In the genomic region with DNA sequence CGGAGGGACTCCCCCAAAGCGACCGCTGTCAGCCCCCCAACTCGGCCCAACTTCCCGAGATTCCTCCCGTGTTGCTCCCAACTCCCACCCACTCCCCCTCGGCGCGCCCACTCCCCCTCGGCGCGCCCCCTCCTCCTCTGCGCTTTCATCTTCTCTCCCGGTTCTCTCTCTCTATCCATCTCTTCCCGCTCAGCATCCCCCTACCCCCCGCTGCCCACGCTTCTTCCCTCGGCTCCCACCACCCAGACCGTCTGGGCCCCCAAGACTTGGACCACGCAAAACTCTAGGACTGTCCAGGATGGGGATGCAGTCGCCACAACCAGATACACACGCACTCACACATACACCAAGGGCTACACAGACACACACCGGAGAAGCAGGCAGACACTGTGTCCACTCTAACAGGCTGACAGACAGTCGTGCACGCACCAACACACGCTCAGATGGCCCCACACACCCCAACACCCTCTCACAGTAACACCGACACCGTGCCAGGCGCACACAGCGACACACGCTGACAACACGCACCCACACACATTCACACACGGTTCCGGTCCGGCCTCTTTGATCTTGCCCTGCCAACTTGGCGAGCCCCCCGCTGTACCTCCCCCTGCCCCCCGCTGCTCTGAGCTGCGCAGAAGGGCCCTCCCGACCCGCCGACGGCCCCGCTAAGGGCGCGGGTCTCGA, we compare ENCODE assay signal across 2 cellular contexts.
TF ChIP-seq lines count a peak whose summit lies in the region.

No MANE protein-coding gene starts in this region.

TF ChIP-seq in A549, 52 proteins besides CTCF, POLR2A, EP300 and RAD21:
- TF ChIP-seq KDM5A (IDR thresholded peaks at IDR 0.05) = no peak
- no peak for TF ChIP-seq CBX2 (IDR thresholded peaks at IDR 0.05; ENCODE audit: borderline replicate concordance, low read depth)
- TF ChIP-seq MAZ (IDR thresholded peaks at IDR 0.05; ENCODE audit: borderline replicate concordance, low read depth, low read length) = no peak
- no peak for TF ChIP-seq ZC3H11A (IDR thresholded peaks at IDR 0.05)

TF ChIP-seq in IMR-90, 13 proteins besides CTCF, POLR2A, EP300 and RAD21:
- TF ChIP-seq MAZ (IDR thresholded peaks at IDR 0.05; ENCODE audit: borderline replicate concordance, low read depth, low read length) (no peak), MXI1 (IDR thresholded peaks at IDR 0.05; ENCODE audit: borderline replicate concordance, low read depth, low read length) (no peak), RFX5 (IDR thresholded peaks at IDR 0.05; ENCODE audit: low read depth, low read length) (no peak), FOS (IDR thresholded peaks at IDR 0.05; ENCODE audit: low read depth, low read length) (no peak)
